In the genomic region with DNA sequence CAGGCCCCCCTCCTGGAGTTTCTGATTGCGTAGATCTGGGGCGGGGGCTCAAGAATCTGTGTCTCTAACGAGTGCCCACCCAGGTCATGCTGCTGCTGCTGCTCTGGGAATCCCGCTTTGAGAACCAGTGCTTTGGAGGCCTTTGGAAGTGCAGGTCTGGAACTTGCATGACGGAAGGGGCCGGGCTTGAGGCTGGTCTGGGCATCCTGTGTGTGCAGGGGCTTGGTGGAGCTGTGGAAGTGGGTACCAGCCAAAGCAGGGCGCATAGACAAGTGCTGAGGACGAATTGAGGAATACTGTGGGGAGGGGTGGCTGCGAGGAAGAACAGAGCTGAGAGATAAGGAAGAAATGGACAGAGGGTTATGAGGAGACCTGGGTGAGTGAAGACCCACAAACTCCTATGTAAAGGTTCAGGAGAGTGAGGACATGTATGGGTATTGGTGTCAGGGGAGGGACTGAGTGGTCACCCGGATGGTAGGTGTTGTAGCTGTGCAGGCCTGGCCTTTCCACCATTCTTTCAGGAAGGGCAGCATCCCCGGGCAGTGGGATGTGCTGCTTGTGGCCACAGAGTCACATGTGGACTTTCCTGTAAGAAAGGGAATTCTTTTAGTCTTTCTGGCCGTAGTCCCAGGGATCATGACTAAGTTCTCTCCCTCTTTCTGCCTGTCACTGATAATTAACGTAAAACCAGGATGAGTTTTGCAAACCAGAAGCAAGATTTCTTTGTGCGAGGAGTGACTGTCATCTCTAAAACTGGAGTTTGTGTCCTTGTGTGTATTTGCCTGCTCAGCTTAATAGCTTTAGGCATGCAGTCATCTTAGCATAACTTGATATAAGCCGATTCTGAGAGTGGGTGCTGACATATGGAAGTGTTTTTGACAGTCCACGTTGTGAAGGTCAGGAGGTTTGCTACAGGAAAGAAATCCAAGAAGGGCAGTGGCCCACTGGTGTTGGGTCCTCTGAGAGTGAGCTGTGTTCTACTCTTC, we compare ENCODE assay signal across 11 cellular contexts. TPM values are rescaled to one million over a fixed set of nuclear protein-coding genes. Genes with fewer than 3 reads are reported as not detected.
DNase-seq lines count a peak whose midpoint lies in the region; ATAC-seq, FAIRE-seq and TF ChIP-seq lines count a peak whose summit lies in the region.
"Had no signal": no experiment of that assay in that cellular context is flagged by ENCODE, and none has a peak within 500 bp of the region (broad histone marks: within the 10 kb centered on the region; RNA-seq: fewer than 3 reads in every experiment).

No MANE protein-coding gene starts in this region.

- intact Hi-C loops in pancreas (cut with DNase I) = loop anchor here in 1 of 3 donors (10.0 kb wide), 1 partner anchor 76 kb away; no protein-coding TSS in a partner anchor

- H3K4me1 ChIP-seq in pancreas = peaks cover 5 to 13% (median 6%) of the 10 kb centered on the region in 3 donors
- H3K4me1 ChIP-seq in MM.1S (ENCODE audit: low read length) = no peaks in the 10 kb centered on the region

- no peaks in the 10 kb centered on the region for H3K9me3 Mint-ChIP-seq in immature natural killer cell
- H3K9me3 Mint-ChIP-seq: central memory CD8-positive, alpha-beta T cell had no signal

- H3K4me3 ChIP-seq in BJ (ENCODE audit: low read depth, low read length) (no peak overlapping the region), fibroblast of pulmonary artery (replicated peaks; ENCODE audit: low read depth, low read length) (no peak overlapping the region), pancreas (no peak overlapping the region), MM.1S (ENCODE audit: low read length) (no peak overlapping the region)

- H3K27ac ChIP-seq in pancreas = peak overlapping the region in 1 of 4 donors; percentile 39
- H3K27ac ChIP-seq in MM.1S (ENCODE audit: low read length) = no peak overlapping the region

- peak; percentile 84 for ATAC-seq in SK-N-SH treated with all-trans-retinoic acid at 6 μM for 48 hours
- ATAC-seq in pancreas = peak; percentile 25 to 68 (median 46)
- no peak for ATAC-seq in HG02759 (IDR thresholded peaks at IDR 0.05; ENCODE audit: unreplicated experiment)
- ATAC-seq in HG03439 (IDR thresholded peaks at IDR 0.05; ENCODE audit: unreplicated experiment) = no peak

- no peaks in the 10 kb centered on the region for H3K36me3 ChIP-seq in BJ (ENCODE audit: control insufficient read depth, insufficient read depth, low read length)
- H3K36me3 ChIP-seq in pancreas = no peaks in the 10 kb centered on the region
- H3K36me3 ChIP-seq in MM.1S (replicated peaks; ENCODE audit: insufficient read depth, low read length) = no peaks in the 10 kb centered on the region

- no peak overlapping the region for H2AFZ ChIP-seq in MM.1S (ENCODE audit: low read length)

- H3K27me3 ChIP-seq in BJ (ENCODE audit: control insufficient read depth, insufficient read depth, low read length) (no peaks in the 10 kb centered on the region), pancreas (no peaks in the 10 kb centered on the region), MM.1S (replicated peaks; ENCODE audit: insufficient read depth, low read length) (no peaks in the 10 kb centered on the region)

- H4K20me1 ChIP-seq in MM.1S (ENCODE audit: insufficient read depth, low read length) = no peaks in the 10 kb centered on the region

- H3K9me3 ChIP-seq in pancreas = no peaks in the 10 kb centered on the region
- H3K9me3 ChIP-seq in MM.1S (replicated peaks; ENCODE audit: insufficient read depth, low read length) = no peaks in the 10 kb centered on the region

- DNase-seq in BJ (ENCODE audit: low read depth) (peak; percentile 66), fibroblast of pulmonary artery (ENCODE audit: low read depth) (peak; percentile 90), pancreas (no peak), MM.1S (no peak), immature natural killer cell (no peak)
- DNase-seq: COR-L47, NCI-H2171 treated with DMSO at 0.1 percent for 48 hours had no signal

- no peaks in the 10 kb centered on the region for H3F3A ChIP-seq in MM.1S (ENCODE audit: insufficient read depth, low read length)

- CTCF ChIA-PET in BJ (lab: Yijun Ruan, JAX) = interaction anchor here (1.2 to 1.6 kb wide), 3 partner anchors 30 to 77 kb away, joined by 3 to 4 read pairs (median 3); no protein-coding TSS in a partner anchor

- H3K9ac ChIP-seq in MM.1S (ENCODE audit: low read length) = no peak overlapping the region

- FAIRE-seq in pancreas (lab: Jason Lieb, UNC) = no peak

- no peaks in the 10 kb centered on the region for H3K79me2 ChIP-seq in MM.1S (ENCODE audit: low read length)

- H3K27me3 Mint-ChIP-seq in immature natural killer cell (ENCODE audit: low read depth in 3 of 3) = peaks cover 3 to 4% (median 4%) of the 10 kb centered on the region in 3 donors
- H3K27me3 Mint-ChIP-seq: central memory CD8-positive, alpha-beta T cell had no signal

- no peak overlapping the region for H3K4me3 Mint-ChIP-seq in immature natural killer cell
- H3K4me3 Mint-ChIP-seq: central memory CD8-positive, alpha-beta T cell had no signal

- WGBS in pancreas, 2 donors = 59 to 65% methylated on average over 16 of the region's 16 CpGs

- POLR2A ChIA-PET in BJ (lab: Charles Lee) = interaction anchor here (1.1 kb wide), 1 partner anchor 45 kb away, joined by 3 read pairs; no protein-coding TSS in a partner anchor

- no peaks in the 10 kb centered on the region for H3K9me2 ChIP-seq in MM.1S (replicated peaks; ENCODE audit: insufficient read depth, low read length)

- H3K4me2 ChIP-seq in MM.1S (ENCODE audit: low read depth, low read length) = no peak overlapping the region

- H3K4me1 Mint-ChIP-seq in immature natural killer cell = no peaks in the 10 kb centered on the region
- H3K4me1 Mint-ChIP-seq: central memory CD8-positive, alpha-beta T cell had no signal

- no peak overlapping the region for H3K27ac Mint-ChIP-seq in immature natural killer cell

- H3K36me3 Mint-ChIP-seq in immature natural killer cell = no peaks in the 10 kb centered on the region

- TF ChIP-seq CTCF in BJ (IDR thresholded peaks at IDR 0.05; ENCODE audit: insufficient read depth, low read depth, low read length) (no peak), fibroblast of pulmonary artery (IDR thresholded peaks at IDR 0.05; ENCODE audit: low read length, missing control alignments) (no peak), pancreas (IDR thresholded peaks at IDR 0.05) (no peak), MM.1S (IDR thresholded peaks at IDR 0.05; ENCODE audit: low read length) (no peak)

TF ChIP-seq in SK-N-SH treated with all-trans-retinoic acid at 6 μM for 48 hours, 23 proteins besides CTCF, POLR2A, EP300 and RAD21:
- no peak for TF ChIP-seq ZC3H10 (CRISPR knock-in tag; IDR thresholded peaks at IDR 0.05)
- TF ChIP-seq, protein P1, sequence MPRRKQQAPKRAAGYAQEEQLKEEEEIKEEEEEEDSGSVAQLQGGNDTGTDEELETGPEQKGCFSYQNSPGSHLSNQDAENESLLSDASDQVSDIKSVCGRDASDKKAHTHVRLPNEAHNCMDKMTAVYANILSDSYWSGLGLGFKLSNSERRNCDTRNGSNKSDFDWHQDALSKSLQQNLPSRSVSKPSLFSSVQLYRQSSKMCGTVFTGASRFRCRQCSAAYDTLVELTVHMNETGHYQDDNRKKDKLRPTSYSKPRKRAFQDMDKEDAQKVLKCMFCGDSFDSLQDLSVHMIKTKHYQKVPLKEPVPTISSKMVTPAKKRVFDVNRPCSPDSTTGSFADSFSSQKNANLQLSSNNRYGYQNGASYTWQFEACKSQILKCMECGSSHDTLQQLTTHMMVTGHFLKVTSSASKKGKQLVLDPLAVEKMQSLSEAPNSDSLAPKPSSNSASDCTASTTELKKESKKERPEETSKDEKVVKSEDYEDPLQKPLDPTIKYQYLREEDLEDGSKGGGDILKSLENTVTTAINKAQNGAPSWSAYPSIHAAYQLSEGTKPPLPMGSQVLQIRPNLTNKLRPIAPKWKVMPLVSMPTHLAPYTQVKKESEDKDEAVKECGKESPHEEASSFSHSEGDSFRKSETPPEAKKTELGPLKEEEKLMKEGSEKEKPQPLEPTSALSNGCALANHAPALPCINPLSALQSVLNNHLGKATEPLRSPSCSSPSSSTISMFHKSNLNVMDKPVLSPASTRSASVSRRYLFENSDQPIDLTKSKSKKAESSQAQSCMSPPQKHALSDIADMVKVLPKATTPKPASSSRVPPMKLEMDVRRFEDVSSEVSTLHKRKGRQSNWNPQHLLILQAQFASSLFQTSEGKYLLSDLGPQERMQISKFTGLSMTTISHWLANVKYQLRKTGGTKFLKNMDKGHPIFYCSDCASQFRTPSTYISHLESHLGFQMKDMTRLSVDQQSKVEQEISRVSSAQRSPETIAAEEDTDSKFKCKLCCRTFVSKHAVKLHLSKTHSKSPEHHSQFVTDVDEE (CRISPR knock-in tag; IDR thresholded peaks at IDR 0.05) = no peak
- TF ChIP-seq ZFP3 (CRISPR knock-in tag; IDR thresholded peaks at IDR 0.05) = 0 out of 2 replicates have a peak, but pooled peaks have one; percentile 28
- no peak for TF ChIP-seq TOX (CRISPR knock-in tag; IDR thresholded peaks at IDR 0.05; ENCODE audit: borderline replicate concordance)
- TF ChIP-seq ISL1 (CRISPR knock-in tag; IDR thresholded peaks at IDR 0.05) = peak; percentile 40; the same call in 1 of the 2 replicates

RNA-seq across cellular contexts. Expression of gene TJP2, which starts 43.3 kb away (rescaled TPM):
- polyA plus RNA-seq in BJ (2011; rRNA removed) = 5.5 and 5.6 TPM in 2 replicates
- polyA minus RNA-seq in BJ (2011; rRNA and poly(A)+ RNA removed) = 5.9 and 6.0 TPM in 2 replicates
- 10 to 100 TPM; 29.1 to 70.3 (median 33.4) TPM for total RNA-seq in pancreas
- polyA plus RNA-seq in pancreas = 10 to 100 TPM; 24.1 to 29.8 TPM
- 1 to 10 TPM; 1.5 to 4.9 (median 1.5) TPM for polyA plus RNA-seq in immature natural killer cell

Comparison
In these comparisons a context has a peak if more than half of its experiments do, and no peak if none do; other contexts are left out.
1. DNase-seq: peak in BJ (single experiment) and fibroblast of pulmonary artery (single experiment); none in pancreas (0 of 6), MM.1S (single experiment) and immature natural killer cell (0 of 3).
2. ATAC-seq: peak in SK-N-SH treated with all-trans-retinoic acid at 6 μM for 48 hours (single experiment) and pancreas (4 of 4); none in HG02759 (single experiment) and HG03439 (single experiment).